8 cellular contexts compared by ENCODE assay signal in the genomic region with DNA sequence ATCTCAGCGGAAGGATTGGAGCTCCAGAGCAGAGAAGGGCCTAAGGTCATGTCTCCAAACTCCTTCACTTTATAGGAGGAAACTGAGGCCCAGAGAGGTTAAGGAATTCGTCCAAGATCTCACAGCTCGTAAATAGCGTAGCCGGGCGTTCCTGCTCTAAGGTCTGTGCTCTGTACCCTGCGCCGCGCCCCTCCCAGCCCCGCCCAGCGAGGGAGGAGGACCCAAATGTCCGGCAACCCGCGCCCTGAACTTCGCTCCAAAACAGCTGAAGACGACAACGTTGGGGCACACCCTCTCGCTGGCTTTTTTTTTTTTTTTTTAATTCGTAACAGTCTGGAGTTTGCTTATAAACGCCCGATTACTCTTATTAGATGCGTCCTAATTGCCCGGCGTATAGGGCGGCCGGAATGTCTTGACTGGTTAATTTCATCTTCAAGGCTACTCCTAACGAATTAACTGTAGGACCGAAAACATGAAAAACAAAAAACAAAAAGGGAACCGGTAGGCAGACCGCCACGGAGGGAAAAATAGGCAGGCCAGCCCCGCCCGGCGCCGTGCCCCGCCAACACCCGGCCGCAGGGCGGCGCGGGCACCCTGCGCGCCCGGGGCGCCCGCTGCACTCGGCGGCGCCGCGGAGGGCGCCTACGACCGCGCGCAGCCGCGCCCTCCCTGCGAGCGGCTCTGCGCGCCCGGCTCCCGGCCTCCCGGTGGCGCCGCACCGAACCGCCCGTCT. TPM values are rescaled to one million over a fixed set of nuclear protein-coding genes. Genes with fewer than 3 reads are reported as not detected.
DNase-seq lines count a peak whose midpoint lies in the region; ATAC-seq lines count a peak whose summit lies in the region.

No MANE protein-coding gene starts in this region.

- H3K27ac Mint-ChIP-seq in stimulated activated naive CD8-positive, alpha-beta T cell treated with anti-CD3 and anti-CD28 coated beads, Interleukin-15, Interleukin-2, amounts not matched to agents 100 ng/mL and 50 ng/mL, for 24 hours, result peak overlapping the region; percentile 92

- DNase-seq in C1 segment of cervical spinal cord (lab: John Stamatoyannopoulos, UW) (peak in 11 of 14 donors; percentile 13 to 72 (median 55)), NCI-H774 (lab: John Stamatoyannopoulos, UW) (peak; percentile 81), epidermal melanocyte (ENCODE audit: insufficient read length, low spot score) (peak; percentile 53)
- peak; percentile 58 for DNase-seq in activated CD8-positive, alpha-beta memory T cell treated with anti-CD3 and anti-CD28 coated beads, Interleukin-2, amount 50 U/mL, for 1 hour (ENCODE audit: extremely low read depth)

- H3K4me3 ChIP-seq in mononuclear cell (ENCODE audit: low read length), result peak overlapping the region; percentile 95

- H3K36me3 Mint-ChIP-seq in stimulated activated naive CD8-positive, alpha-beta T cell treated with anti-CD3 and anti-CD28 coated beads, Interleukin-15, Interleukin-2, amounts not matched to agents 100 ng/mL and 50 ng/mL, for 24 hours (ENCODE audit: low read depth), result peaks cover 4% of the 10 kb centered on the region

- H3K9me3 Mint-ChIP-seq in stimulated activated naive CD8-positive, alpha-beta T cell treated with anti-CD3 and anti-CD28 coated beads, Interleukin-15, Interleukin-2, amounts not matched to agents 100 ng/mL and 50 ng/mL, for 24 hours, result no peaks in the 10 kb centered on the region

- H3K4me1 Mint-ChIP-seq in stimulated activated naive CD8-positive, alpha-beta T cell treated with anti-CD3 and anti-CD28 coated beads, Interleukin-15, Interleukin-2, amounts not matched to agents 100 ng/mL and 50 ng/mL, for 24 hours (ENCODE audit: low read depth), result peaks cover 42% of the 10 kb centered on the region

- no peaks in the 10 kb centered on the region for H3K27me3 ChIP-seq in mononuclear cell (ENCODE audit: insufficient read depth, low read length)

- peak overlapping the region; percentile 84 for H3K4me3 Mint-ChIP-seq in stimulated activated naive CD8-positive, alpha-beta T cell treated with anti-CD3 and anti-CD28 coated beads, Interleukin-15, Interleukin-2, amounts not matched to agents 100 ng/mL and 50 ng/mL, for 24 hours

- H3K27me3 Mint-ChIP-seq in stimulated activated naive CD8-positive, alpha-beta T cell treated with anti-CD3 and anti-CD28 coated beads, Interleukin-15, Interleukin-2, amounts not matched to agents 100 ng/mL and 50 ng/mL, for 24 hours, result no peaks in the 10 kb centered on the region

- ATAC-seq in GM19324 (IDR thresholded peaks at IDR 0.05; ENCODE audit: low FRiP score, unreplicated experiment), result peak; percentile 38
- ATAC-seq in HG03378 (IDR thresholded peaks at IDR 0.05; ENCODE audit: unreplicated experiment), result peak; percentile 16

- H3K4me1 ChIP-seq in mononuclear cell (ENCODE audit: insufficient read depth, low read length), result peaks cover 28% of the 10 kb centered on the region

- no peaks in the 10 kb centered on the region for H3K9me3 ChIP-seq in mononuclear cell (ENCODE audit: low read depth, low read length)

RNA-seq across cellular contexts. Expression of gene FOSL2, which starts 0.9 kb away (rescaled TPM):
- 171 TPM for total RNA-seq in mononuclear cell

Comparison
In these comparisons a context has a peak if more than half of its experiments do, and no peak if none do; other contexts are left out.
1. Peak in every context shown above with its lines: DNase-seq, ATAC-seq and H3K4me3 ChIP-seq.